Comparison of ENCODE assay signal across 24 cellular contexts in genomic region chr7:53768191-53768590, GRCh38.
"Had no signal": no experiment of that assay in that cellular context is flagged by ENCODE, and none has a peak within 500 bp of the region (broad histone marks: within the 10 kb centered on the region; RNA-seq: fewer than 3 reads in every experiment).

No MANE protein-coding gene starts in this region.

- H3K4me3 Mint-ChIP-seq: memory B cell; naive B cell; natural killer cell treated with Interleukin-12 subunit alpha and Interleukin-12 subunit beta and Interleukin-15 and Interleukin-18, amount 100 ng/mL, for 72 hours; neural progenitor cell had no signal

- H3K36me3 Mint-ChIP-seq: memory B cell, naive B cell, neural progenitor cell had no signal

- DNase-seq: cortex of kidney; effector CD4-positive, alpha-beta T cell; foreskin fibroblast; gastrocnemius medialis; kidney; mucosa of descending colon; naive B cell; stimulated activated CD4-positive, alpha-beta T cell treated with anti-CD3 and anti-CD28 coated beads, Interleukin-12 subunit alpha, Interleukin-12 subunit beta, amount 100 ng/mL, for 4 hours; stimulated activated CD4-positive, alpha-beta T cell treated with anti-CD3 and anti-CD28 coated beads, Interleukin-1b, Interleukin-23, amount 100 ng/mL, for 48 hours; stimulated activated CD4-positive, alpha-beta T cell treated with anti-CD3 and anti-CD28 coated beads, Interleukin-4, amount 100 ng/mL, for 1 hour; stimulated activated CD8-positive, alpha-beta memory T cell treated with anti-CD3 and anti-CD28 coated beads, Interleukin-4, amount 100 ng/mL, for 48 hours; stimulated activated naive CD4-positive, alpha-beta T cell; stomach; testis; upper lobe of left lung had no signal

- ATAC-seq: gastrocnemius medialis; left lobe of liver; mucosa of descending colon; natural killer cell treated with Interleukin-12 subunit alpha and Interleukin-12 subunit beta and Interleukin-15 and Interleukin-18, amount 100 ng/mL, for 72 hours; sciatic nerve had no signal

- H3K27ac Mint-ChIP-seq: memory B cell; naive B cell; natural killer cell treated with Interleukin-12 subunit alpha and Interleukin-12 subunit beta and Interleukin-15 and Interleukin-18, amount 100 ng/mL, for 72 hours; neural progenitor cell had no signal

- H3K27me3 Mint-ChIP-seq: memory B cell; naive B cell; natural killer cell treated with Interleukin-12 subunit alpha and Interleukin-12 subunit beta and Interleukin-15 and Interleukin-18, amount 100 ng/mL, for 72 hours had no signal

- H3K4me1 Mint-ChIP-seq: memory B cell, naive B cell, neural progenitor cell had no signal

- H3K27ac ChIP-seq: gastrocnemius medialis, neural progenitor cell, parathyroid adenoma, prostate gland, right atrium auricular region, stomach, testis, tibial nerve, upper lobe of left lung had no signal
